22 cellular contexts compared by ENCODE assay signal in genomic region chr12:115402443-115403170, GRCh38.
DNase-seq lines count a peak whose midpoint lies in the region; ATAC-seq and TF ChIP-seq lines count a peak whose summit lies in the region.
"Had no signal": no experiment of that assay in that cellular context is flagged by ENCODE, and none has a peak within 500 bp of the region (broad histone marks: within the 10 kb centered on the region; RNA-seq: fewer than 3 reads in every experiment).

No MANE protein-coding gene starts in this region.

- peaks cover 9% of the 10 kb centered on the region for H3K4me1 ChIP-seq in foreskin keratinocyte

- TF ChIP-seq CTCF in AG10803 (conservative IDR thresholded peaks at IDR 0.05; ENCODE audit: low read length) (no peak), astrocyte of the spinal cord (IDR thresholded peaks at IDR 0.05; ENCODE audit: low read depth, low read length) (no peak), foreskin keratinocyte (conservative IDR thresholded peaks at IDR 0.05) (no peak)

- ATAC-seq in foreskin keratinocyte (peak; percentile 26), HG02970 (IDR thresholded peaks at IDR 0.05; ENCODE audit: low FRiP score, unreplicated experiment) (no peak), left colon (no peak), GM21825 (IDR thresholded peaks at IDR 0.05; ENCODE audit: unreplicated experiment) (no peak)

- intact Hi-C loops in left colon (cut with DNase I, micrococcal nuclease), result no loop called here

- DNase-seq in AG10803 (ENCODE audit: low read depth) (peak; percentile 40), GM03348 (ENCODE audit: low spot score) (peak; percentile 40), astrocyte of the spinal cord (ENCODE audit: low read depth, low spot score) (peak; percentile 19), foreskin keratinocyte (no peak), left colon (no peak), T1000 (lab: John Stamatoyannopoulos, UW) (no peak)
- DNase-seq: BE2C, GOT3, HCEC 1CT, KG1, NCI-H1105, NCI-H146, NCI-H2029, NCI-H2171, NCI-H345, NCI-H524 treated with DMSO at 0.1 percent for 48 hours, NCI-H82, OCI-M1, T-helper 1 cell had no signal

- no peak overlapping the region for H3K4me3 ChIP-seq in AG10803 (ENCODE audit: low read length)
- H3K4me3 ChIP-seq in astrocyte of the spinal cord (ENCODE audit: low read depth, low read length), result no peak overlapping the region
- H3K4me3 ChIP-seq: SJSA1 had no signal

- no peaks in the 10 kb centered on the region for H3K27me3 ChIP-seq in foreskin keratinocyte
- H3K27me3 ChIP-seq: BE2C, SJSA1 had no signal

- in situ Hi-C loops in astrocyte of the spinal cord (cut with HindIII; ENCODE audit: low sequenced_read_pairs), result no loop called here

- no peak overlapping the region for H3K27ac ChIP-seq in foreskin keratinocyte
- H3K27ac ChIP-seq: SJSA1 had no signal

Comparison
In these comparisons a context has a peak if more than half of its experiments do, and no peak if none do; other contexts are left out.
1. DNase-seq: peak in AG10803 (single experiment), GM03348 (single experiment) and astrocyte of the spinal cord (single experiment); none in foreskin keratinocyte (0 of 2), left colon (0 of 2) and T1000 (single experiment).